13 cellular contexts compared by ENCODE assay signal in the genomic region with DNA sequence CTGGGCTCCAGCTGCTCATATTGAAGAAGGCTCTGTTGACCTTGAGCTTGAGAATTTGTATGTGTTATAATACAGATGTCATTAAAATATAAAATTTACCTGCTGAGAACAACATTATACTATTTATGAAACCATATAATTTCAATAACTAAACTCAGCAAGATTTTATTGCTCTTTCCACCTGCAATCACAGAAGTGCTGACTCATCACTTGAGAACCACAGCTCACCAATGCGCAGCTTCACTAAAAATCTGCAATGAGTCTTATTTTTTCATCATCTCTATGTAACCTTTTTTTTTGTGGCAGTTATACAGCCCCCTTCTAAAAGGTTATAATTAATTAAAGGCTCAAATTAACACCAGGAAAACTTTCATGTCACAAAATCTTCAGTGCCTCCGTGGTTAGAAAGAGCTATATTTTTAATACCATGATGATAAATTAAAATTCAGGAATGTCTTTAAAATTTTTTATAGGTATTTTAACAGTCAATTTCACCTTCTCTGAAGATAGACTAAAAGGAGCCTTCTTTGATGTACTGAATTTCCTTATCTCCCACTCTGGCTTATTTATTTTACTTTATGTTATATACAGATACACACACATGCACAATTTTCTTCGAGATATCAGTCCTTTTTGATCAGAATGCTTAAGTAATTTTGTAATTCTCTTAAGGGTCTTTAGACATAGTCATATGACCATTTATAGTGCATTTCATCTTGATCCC.
"Had no signal": no experiment of that assay in that cellular context is flagged by ENCODE, and none has a peak within 500 bp of the region (broad histone marks: within the 10 kb centered on the region; RNA-seq: fewer than 3 reads in every experiment).

No MANE protein-coding gene starts in this region.

- FAIRE-seq: astrocyte, kidney had no signal

- DNase-seq: activated CD4-positive, alpha-beta T cell treated with anti-CD3 and anti-CD28 coated beads, Interleukin-2, amount 10 ng/mL, durations not matched to agents 24 days and 14 days; activated naive CD4-positive, alpha-beta T cell treated with Interleukin-2 at 50 U/mL for 16 hours; foreskin melanocyte; head of caudate nucleus; kidney; mesendoderm; ovary; stimulated activated CD4-positive, alpha-beta T cell treated with anti-CD3 and anti-CD28 coated beads, Interleukin-15, amount 100 ng/mL, for 24 hours; stimulated activated CD4-positive, alpha-beta T cell treated with anti-CD3 and anti-CD28 coated beads, Interleukin-4, amount 100 ng/mL, for 24 hours; upper lobe of right lung had no signal

- H3K36me3 ChIP-seq: cardiac muscle cell, ovary, upper lobe of right lung had no signal

- H3K4me3 ChIP-seq: cardiac muscle cell, ovary, upper lobe of right lung had no signal

- H3K9me3 ChIP-seq: ovary, upper lobe of right lung had no signal

- H3K27ac ChIP-seq: cardiac muscle cell, ovary, upper lobe of right lung had no signal

- H3K27me3 ChIP-seq: cardiac muscle cell, ovary had no signal

- ATAC-seq: WTC11 had no signal
